Comparison of ENCODE assay signal across 23 cellular contexts in genomic region chr4:71913275-71913674, GRCh38.
"Had no signal": no experiment of that assay in that cellular context is flagged by ENCODE, and none has a peak within 500 bp of the region (broad histone marks: within the 10 kb centered on the region; RNA-seq: fewer than 3 reads in every experiment).

No MANE protein-coding gene starts in this region.

- DNase-seq: colonic mucosa; cortex of kidney; dermis blood vessel endothelial cell; dorsolateral prefrontal cortex; effector CD4-positive, alpha-beta T cell; effector CD8-positive, alpha-beta T cell; effector memory CD4-positive, alpha-beta T cell; effector memory CD8-positive, alpha-beta T cell; endodermal cell; erythroblast; esophagus squamous epithelium; foreskin fibroblast; foreskin keratinocyte; foreskin melanocyte; gastrocnemius medialis; glutamatergic neuron; head of caudate nucleus; heart left ventricle; heart right ventricle had no signal

- H3K36me3 ChIP-seq: colonic mucosa, esophagus muscularis mucosa, esophagus squamous epithelium, gastrocnemius medialis, gastroesophageal sphincter, heart left ventricle, heart right ventricle had no signal

- H3K4me3 ChIP-seq: colonic mucosa, coronary artery, dorsolateral prefrontal cortex, esophagus muscularis mucosa, esophagus squamous epithelium, gastrocnemius medialis, gastroesophageal sphincter, heart left ventricle, heart right ventricle had no signal

- H3K27ac ChIP-seq: colonic mucosa, coronary artery, dorsolateral prefrontal cortex, epithelial cell of prostate, esophagus muscularis mucosa, esophagus squamous epithelium, foreskin keratinocyte, gastrocnemius medialis, gastroesophageal sphincter, heart left ventricle, heart right ventricle had no signal

- H3K9me3 ChIP-seq: colonic mucosa, esophagus squamous epithelium, gastrocnemius medialis, gastroesophageal sphincter had no signal

- H3K27me3 ChIP-seq: colonic mucosa, dorsolateral prefrontal cortex, esophagus muscularis mucosa, esophagus squamous epithelium, foreskin keratinocyte, gastrocnemius medialis, gastroesophageal sphincter, heart left ventricle, heart right ventricle had no signal
